8 cellular contexts compared by ENCODE assay signal in the genomic region with DNA sequence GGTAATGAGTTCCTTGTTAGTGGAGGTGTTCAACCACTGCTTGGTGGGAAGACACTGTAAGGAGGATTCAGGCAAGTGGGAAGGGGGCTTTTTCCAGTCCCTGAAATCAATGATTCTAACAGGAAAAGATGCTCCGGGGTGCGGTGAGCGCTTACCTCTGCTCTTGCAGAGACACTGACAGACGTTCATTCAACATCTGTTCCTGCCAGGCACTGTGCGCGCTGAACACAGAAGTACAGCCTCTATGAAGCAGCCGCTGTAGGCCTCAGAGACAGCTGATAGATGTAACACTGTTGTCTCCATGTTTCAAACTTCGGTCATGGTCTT. TPM values are rescaled to one million over a fixed set of nuclear protein-coding genes. Genes with fewer than 3 reads are reported as not detected.
DNase-seq lines count a peak whose midpoint lies in the region; ATAC-seq lines count a peak whose summit lies in the region.

No MANE protein-coding gene starts in this region.

- ATAC-seq in GM19452 (IDR thresholded peaks at IDR 0.05; ENCODE audit: unreplicated experiment), result no peak
- ATAC-seq in GM18907 (IDR thresholded peaks at IDR 0.05; ENCODE audit: unreplicated experiment), result no peak

- peak; percentile 4 for DNase-seq in activated naive CD4-positive, alpha-beta T cell treated with Interleukin-2 at 50 U/mL for 16 hours
- DNase-seq in activated naive CD4-positive, alpha-beta T cell treated with anti-CD3 and anti-CD28 coated beads, Interleukin-2, amount 50 U/mL, for 16 hours, result no peak
- peak in 26 of 61 donors; percentile 11 to 78 (median 56) for DNase-seq in caudate nucleus (lab: John Stamatoyannopoulos, UW)
- DNase-seq in myocyte (ENCODE audit: low read depth), result peak; percentile 45
- no peak for DNase-seq in HUDEP-2 (lab: John Stamatoyannopoulos, UW; ENCODE audit: unreplicated experiment in 76 of 76)
- no peak for DNase-seq in OCI-M2 (lab: John Stamatoyannopoulos, UW; ENCODE audit: unreplicated experiment)

- peak overlapping the region; percentile 96 for H3K27ac ChIP-seq in caudate nucleus (ENCODE audit: low read depth, low read length)

RNA-seq across cellular contexts. Expression of a gene that starts 0.7 kb away (rescaled TPM):
- total RNA-seq in myocyte, result 126 and 129 TPM in 2 replicates
- 43.7 TPM for polyA plus RNA-seq in myocyte (2012)

RNA-seq across cellular contexts. Expression of a gene that starts 40.2 kb away (rescaled TPM):
- total RNA-seq in myocyte, result 0.31 and 0.32 TPM in 2 replicates
- 0.06 TPM for polyA plus RNA-seq in myocyte (2012)

Comparison
In these comparisons a context has a peak if more than half of its experiments do, and no peak if none do; other contexts are left out.
1. DNase-seq: peak in activated naive CD4-positive, alpha-beta T cell treated with Interleukin-2 at 50 U/mL for 16 hours (single experiment) and myocyte (single experiment); none in activated naive CD4-positive, alpha-beta T cell treated with anti-CD3 and anti-CD28 coated beads, Interleukin-2, amount 50 U/mL, for 16 hours (single experiment), HUDEP-2 (0 of 76) and OCI-M2 (single experiment).